In genomic region chr13:101514695-101515275, GRCh38 we compare ENCODE assay signal across 8 cellular contexts.
DNase-seq lines count a peak whose midpoint lies in the region; ATAC-seq and TF ChIP-seq lines count a peak whose summit lies in the region.

No MANE protein-coding gene starts in this region.

- H3K27me3 ChIP-seq in liver (ENCODE audit: control insufficient read depth in 4 of 4, insufficient read depth in 4 of 4, low read length in 3 of 4) = no peaks in the 10 kb centered on the region

- H3K4me1 ChIP-seq in liver (ENCODE audit: control insufficient read depth in 4 of 4, insufficient read depth in 4 of 4, low read length in 3 of 4) = no peaks in the 10 kb centered on the region

- TF ChIP-seq RAD21 in liver (IDR thresholded peaks at IDR 0.05) = peak; percentile 96 to 97

- DNase-seq in AG09309 (ENCODE audit: low read depth) (no peak), NCI-H748 (lab: John Stamatoyannopoulos, UW; ENCODE audit: unreplicated experiment) (peak; percentile 76), cardiac fibroblast (ENCODE audit: low read depth in 2 of 2) (peak; percentile 70 to 89), mesenteric fat pad (ENCODE audit: low spot score) (no peak)

- H3K4me3 ChIP-seq in AG09309 (ENCODE audit: control insufficient read depth, low read depth, low read length) (no peak overlapping the region), cardiac fibroblast (replicated peaks in 1 of 2; ENCODE audit: low read depth in 2 of 2, low read length in 2 of 2) (no peak overlapping the region), liver (ENCODE audit: low read depth in 1 of 3, low read length in 3 of 3) (no peak overlapping the region)

- H3K36me3 ChIP-seq in liver (ENCODE audit: control insufficient read depth in 4 of 4, insufficient read depth in 3 of 4, low read depth in 1 of 4, low read length in 3 of 4) = no peaks in the 10 kb centered on the region

- H3K27ac ChIP-seq in liver (ENCODE audit: low read depth in 1 of 2, low read length in 2 of 2) = no peak overlapping the region

- ATAC-seq in HG03521 (IDR thresholded peaks at IDR 0.05; ENCODE audit: unreplicated experiment) = peak; percentile 48
- ATAC-seq in GM18873 (IDR thresholded peaks at IDR 0.05; ENCODE audit: low FRiP score, unreplicated experiment) = no peak

- TF ChIP-seq CTCF in AG09309 (IDR thresholded peaks at IDR 0.05; ENCODE audit: control insufficient read depth, insufficient read depth, low read depth, low read length, missing control alignments) (peak; percentile 63), GM12873 (IDR thresholded peaks at IDR 0.05; ENCODE audit: insufficient read depth, low read depth, low read length, missing control alignments) (peak; percentile 52), cardiac fibroblast (IDR thresholded peaks at IDR 0.05; ENCODE audit: low read depth, low read length) (peak; percentile 65), liver (IDR thresholded peaks at IDR 0.05; ENCODE audit: low read depth, low read length, missing input control) (peak; percentile 79)

- H3K9me3 ChIP-seq in liver (ENCODE audit: control insufficient read depth in 4 of 4, low read length in 3 of 4) = no peaks in the 10 kb centered on the region

- no peak overlapping the region for H3K9ac ChIP-seq in liver (ENCODE audit: low read depth in 1 of 2, low read length in 2 of 2)

TF ChIP-seq in liver, 16 proteins besides CTCF, POLR2A, EP300 and RAD21:
- TF ChIP-seq HNF4A (conservative IDR thresholded peaks at IDR 0.05) (peak; percentile 60 to 68), RXRA (IDR thresholded peaks at IDR 0.05) (peak in 1 of 2 donors; percentile 17), ZBTB33 (IDR thresholded peaks at IDR 0.05) (no peak)

Comparison
In these comparisons a context has a peak if more than half of its experiments do, and no peak if none do; other contexts are left out.
1. DNase-seq: peak in NCI-H748 (single experiment) and cardiac fibroblast (2 of 2); none in AG09309 (single experiment) and mesenteric fat pad (single experiment).
2. Peak in every context shown above with its lines, with median percentiles within 50 percentile points of each other: CTCF ChIP-seq.